Comparison of ENCODE assay signal across 22 cellular contexts in genomic region chr18:76502551-76502950, GRCh38. TPM values are rescaled to one million over a fixed set of nuclear protein-coding genes. Genes with fewer than 3 reads are reported as not detected.
A peak's percentile ranks its signal among the peaks of the same experiment; 100 is the strongest.
DNase-seq lines count a peak whose midpoint lies in the region; ATAC-seq and TF ChIP-seq lines count a peak whose summit lies in the region.
"Had no signal": no experiment of that assay in that cellular context is flagged by ENCODE, and none has a peak within 500 bp of the region (broad histone marks: within the 10 kb centered on the region; RNA-seq: fewer than 3 reads in every experiment).

No MANE protein-coding gene starts in this region.

- H2BK15ac ChIP-seq in H9 (ENCODE audit: low read depth, low read length) = peak overlapping the region; percentile 84; the same call in 1 of the 2 replicates

- H3K4me3 ChIP-seq in foreskin fibroblast (ENCODE audit: low read depth in 1 of 2, low read length in 2 of 2) = no peak overlapping the region
- H3K4me3 ChIP-seq: A549, GM23248, HAP-1 had no signal

- no peak overlapping the region for H3K23ac ChIP-seq in H9 (ENCODE audit: insufficient read length, low read depth, low read length)

- H2BK12ac ChIP-seq in H9 (ENCODE audit: insufficient read length, low read depth, low read length) = no peak overlapping the region

- TF ChIP-seq CTCF in H9 (conservative IDR thresholded peaks at IDR 0.05) (no peak), nephron progenitor cell (IDR thresholded peaks at IDR 0.05) (no peak), foreskin fibroblast (IDR thresholded peaks at IDR 0.05; ENCODE audit: low read depth, low read length) (no peak)

- no peak overlapping the region for H2BK20ac ChIP-seq in H9 (ENCODE audit: low read depth, low read length, poor library complexity, severe bottlenecking)

- no peak overlapping the region for H2BK120ac ChIP-seq in H9 (ENCODE audit: low read depth, low read length, poor library complexity, severe bottlenecking)

- DNase-seq in H9 (no peak), NCI-H460 (ENCODE audit: extremely low read depth, low read depth) (peak; percentile 56), nephron progenitor cell (no peak), kidney tubule cell (ENCODE audit: low spot score) (no peak), foreskin fibroblast (no peak)
- DNase-seq: CD4-positive, alpha-beta T cell; COR-L47; DMS79; GM23248; NCI-H1092; NCI-H1436; NCI-H187 treated with DMSO at 0.1 percent for 48 hours; NCI-H510A treated with DMSO at 0.1 percent for 48 hours; NCI-H748 treated with DMSO at 0.1 percent for 48 hours; Right ventricle myocardium superior had no signal

- H2BK5ac ChIP-seq in H9 (ENCODE audit: insufficient read length, low read length) = no peak overlapping the region

- no peak overlapping the region for H3K27ac ChIP-seq in H9 (ENCODE audit: insufficient read length, low read depth, low read length)
- H3K27ac ChIP-seq: A549, GM23248 had no signal

- no peak overlapping the region for H4K8ac ChIP-seq in H9 (replicated peaks; ENCODE audit: insufficient read length, low read depth, low read length)

- peaks cover 0 to 3% of the 10 kb centered on the region in 2 experiments; a peak in 1 of 5 replicates for H3K9me3 Mint-ChIP-seq in H9
- no peaks in the 10 kb centered on the region for H3K9me3 Mint-ChIP-seq in dendritic cell treated with granulocyte-macrophage colony-stimulating factor and Interleukin-4, amounts not matched to agents 40 ng/mL and 50 ng/mL, for 4 days
- H3K9me3 Mint-ChIP-seq in nephron progenitor cell = peaks cover 10% of the 10 kb centered on the region
- H3K9me3 Mint-ChIP-seq in activated T-helper 17 cell treated with anti-CD3 and anti-CD28 coated beads, Interleukin-2, amount 50 U/mL, for 72 hours = no peaks in the 10 kb centered on the region
- H3K9me3 Mint-ChIP-seq: CD4-positive, alpha-beta T cell had no signal

- peaks cover 16 to 17% of the 10 kb centered on the region in 2 experiments for H3K4me1 Mint-ChIP-seq in H9
- peaks cover 82% of the 10 kb centered on the region for H3K4me1 Mint-ChIP-seq in dendritic cell treated with granulocyte-macrophage colony-stimulating factor and Interleukin-4, amounts not matched to agents 40 ng/mL and 50 ng/mL, for 4 days (ENCODE audit: low read depth)
- peaks cover 65% of the 10 kb centered on the region for H3K4me1 Mint-ChIP-seq in nephron progenitor cell
- H3K4me1 Mint-ChIP-seq in activated T-helper 17 cell treated with anti-CD3 and anti-CD28 coated beads, Interleukin-2, amount 50 U/mL, for 72 hours = no peaks in the 10 kb centered on the region

- H3K4me3 Mint-ChIP-seq in H9 (no peak overlapping the region), nephron progenitor cell (no peak overlapping the region)
- no peak overlapping the region for H3K4me3 Mint-ChIP-seq in dendritic cell treated with granulocyte-macrophage colony-stimulating factor and Interleukin-4, amounts not matched to agents 40 ng/mL and 50 ng/mL, for 4 days
- no peak overlapping the region for H3K4me3 Mint-ChIP-seq in activated T-helper 17 cell treated with anti-CD3 and anti-CD28 coated beads, Interleukin-2, amount 50 U/mL, for 72 hours
- H3K4me3 Mint-ChIP-seq: B cell; CD4-positive, alpha-beta T cell; IgD-negative memory B cell had no signal

- H3K9ac ChIP-seq in H9 (ENCODE audit: extremely low read depth, insufficient read length, low read length) = no peak overlapping the region
- H3K9ac ChIP-seq: GM23248 had no signal

- H3K18ac ChIP-seq in H9 (ENCODE audit: insufficient read length, low read depth, low read length) = no peak overlapping the region

- no peaks in the 10 kb centered on the region for H3K23me2 ChIP-seq in H9 (ENCODE audit: insufficient read length, low read depth, low read length, poor library complexity, severe bottlenecking)

- no peak overlapping the region for H2AK5ac ChIP-seq in H9 (ENCODE audit: insufficient read length, low read length)

- no peak overlapping the region for H3K4ac ChIP-seq in H9 (ENCODE audit: low read depth, low read length)

- H3K27me3 Mint-ChIP-seq in H9 (ENCODE audit: low read depth) = peaks cover 30% of the 10 kb centered on the region
- no peaks in the 10 kb centered on the region for H3K27me3 Mint-ChIP-seq in dendritic cell treated with granulocyte-macrophage colony-stimulating factor and Interleukin-4, amounts not matched to agents 40 ng/mL and 50 ng/mL, for 4 days
- peaks cover 5% of the 10 kb centered on the region for H3K27me3 Mint-ChIP-seq in nephron progenitor cell (ENCODE audit: low read depth, poor library complexity)
- H3K27me3 Mint-ChIP-seq in activated T-helper 17 cell treated with anti-CD3 and anti-CD28 coated beads, Interleukin-2, amount 50 U/mL, for 72 hours = no peaks in the 10 kb centered on the region

- H3K4me1 ChIP-seq in H9 (ENCODE audit: insufficient read depth, low read length) = no peaks in the 10 kb centered on the region
- H3K4me1 ChIP-seq: A549, HAP-1 had no signal

- no peak for ATAC-seq in HG03139 (IDR thresholded peaks at IDR 0.05; ENCODE audit: unreplicated experiment)
- ATAC-seq in activated T-helper 17 cell treated with anti-CD3 and anti-CD28 coated beads, Interleukin-2, amount 50 U/mL, for 72 hours (replicated peaks) = no peak
- ATAC-seq: A549 had no signal

- H3K14ac ChIP-seq in H9 (ENCODE audit: insufficient read depth, low read length) = no peak overlapping the region

- no peaks in the 10 kb centered on the region for H3K79me2 ChIP-seq in H9 (ENCODE audit: insufficient read depth, low read length)

- no peak overlapping the region for H4K5ac ChIP-seq in H9 (ENCODE audit: insufficient read length, low read depth, low read length)

- no peaks in the 10 kb centered on the region for H3K79me1 ChIP-seq in H9 (ENCODE audit: insufficient read depth, low read depth, low read length, poor library complexity, severe bottlenecking)

- H3K27me3 ChIP-seq in H9 (ENCODE audit: insufficient read depth, low read length) = no peaks in the 10 kb centered on the region; the same call in 1 of the 2 replicates

- H3K36me3 Mint-ChIP-seq in H9 (ENCODE audit: insufficient read depth in 1 of 3, low read depth in 3 of 3) (no peaks in the 10 kb centered on the region), nephron progenitor cell (ENCODE audit: low read depth) (peaks cover 5% of the 10 kb centered on the region)
- no peaks in the 10 kb centered on the region for H3K36me3 Mint-ChIP-seq in dendritic cell treated with granulocyte-macrophage colony-stimulating factor and Interleukin-4, amounts not matched to agents 40 ng/mL and 50 ng/mL, for 4 days (ENCODE audit: low read depth)
- H3K36me3 Mint-ChIP-seq in activated T-helper 17 cell treated with anti-CD3 and anti-CD28 coated beads, Interleukin-2, amount 50 U/mL, for 72 hours (ENCODE audit: low read depth) = no peaks in the 10 kb centered on the region
- H3K36me3 Mint-ChIP-seq: IgD-negative memory B cell had no signal

- no peak overlapping the region for H2AFZ ChIP-seq in H9 (ENCODE audit: low read length)
- H2AFZ ChIP-seq: GM23248 had no signal

- no peak overlapping the region for H3K27ac Mint-ChIP-seq in H9
- H3K27ac Mint-ChIP-seq in dendritic cell treated with granulocyte-macrophage colony-stimulating factor and Interleukin-4, amounts not matched to agents 40 ng/mL and 50 ng/mL, for 4 days = peak overlapping the region; percentile 96
- H3K27ac Mint-ChIP-seq in nephron progenitor cell = peak overlapping the region; percentile 30
- H3K27ac Mint-ChIP-seq in activated T-helper 17 cell treated with anti-CD3 and anti-CD28 coated beads, Interleukin-2, amount 50 U/mL, for 72 hours = no peak overlapping the region
- H3K27ac Mint-ChIP-seq: B cell; CD4-positive, alpha-beta T cell; IgD-negative memory B cell had no signal

- H4K20me1 ChIP-seq in H9 (ENCODE audit: control insufficient read depth, insufficient read depth, insufficient read length) = no peaks in the 10 kb centered on the region

- intact Hi-C loops in dendritic cell treated with granulocyte-macrophage colony-stimulating factor and Interleukin-4, amounts not matched to agents 40 ng/mL and 50 ng/mL, for 4 days (cut with micrococcal nuclease) = no loop called here

- no peak overlapping the region for H3T11ph ChIP-seq in H9 (ENCODE audit: low read length)

- H4K91ac ChIP-seq in H9 (ENCODE audit: insufficient read length, low read depth, low read length) = no peak overlapping the region

- no peak overlapping the region for H3K4me2 ChIP-seq in H9 (ENCODE audit: insufficient read depth, insufficient read length, low read length)
- H3K4me2 ChIP-seq: A549 had no signal

- no peak overlapping the region for H3K56ac ChIP-seq in H9 (ENCODE audit: insufficient read length, low read depth, low read length)

- no CpG with 5 or more reads among the region's 7 CpGs for WGBS in H9 (ENCODE audit: extremely low coverage, insufficient read length, low lambda C conversion rate)

- H3K9me3 ChIP-seq in H9 (ENCODE audit: control insufficient read depth, low read depth, low read length) = no peaks in the 10 kb centered on the region
- H3K9me3 ChIP-seq: A549, HAP-1 had no signal

RNA-seq across cellular contexts. Expression of gene ZNF516, which starts 7.5 kb away (rescaled TPM):
- 22.6 and 22.7 TPM in 2 replicates for total RNA-seq in H9 (2021)
- total RNA-seq in NCI-H460 (2014; rRNA removed; shearing (Covaris generic)) = 19.3 and 22.5 TPM in 2 replicates
- 11.5 and 19.8 TPM in 2 replicates for polyA plus RNA-seq in NCI-H460 (2014; cell fraction: nucleus; rRNA removed)
- 10 to 100 TPM in 1 of 2 donors, 1 to 10 TPM in 1; 3.7 to 22.8 TPM for total RNA-seq in activated T-helper 17 cell treated with anti-CD3 and anti-CD28 coated beads, Interleukin-2, amount 50 U/mL, for 72 hours

Comparison
In these comparisons a context has a peak if more than half of its experiments do, and no peak if none do; other contexts are left out.
1. H3K27ac Mint-ChIP-seq: peak in dendritic cell treated with granulocyte-macrophage colony-stimulating factor and Interleukin-4, amounts not matched to agents 40 ng/mL and 50 ng/mL, for 4 days (single experiment) and nephron progenitor cell (single experiment); none in H9 (0 of 3) and activated T-helper 17 cell treated with anti-CD3 and anti-CD28 coated beads, Interleukin-2, amount 50 U/mL, for 72 hours (single experiment).